11 cellular contexts compared by ENCODE assay signal in the genomic region with DNA sequence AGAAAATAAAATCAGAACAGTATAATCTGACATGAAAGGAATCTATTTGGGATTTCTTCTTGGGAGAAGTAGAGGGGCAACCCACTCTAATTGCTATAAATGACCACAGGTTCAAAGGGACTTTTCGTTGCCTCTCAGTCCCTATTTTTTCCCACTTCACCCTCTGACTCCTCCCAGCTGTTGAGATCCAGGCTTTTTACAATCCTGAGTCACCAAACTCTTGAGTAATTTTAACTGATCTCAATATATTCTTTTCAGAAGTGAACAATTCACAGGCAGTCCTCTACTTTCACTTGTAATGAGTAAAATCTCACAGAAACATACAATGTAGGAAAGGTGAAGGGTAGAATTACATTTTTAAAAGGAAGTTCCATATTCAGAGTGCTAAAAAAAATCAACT. TPM values are rescaled to one million over a fixed set of nuclear protein-coding genes. Genes with fewer than 3 reads are reported as not detected.
DNase-seq lines count a peak whose midpoint lies in the region; ATAC-seq, FAIRE-seq and TF ChIP-seq lines count a peak whose summit lies in the region.
"Had no signal": no experiment of that assay in that cellular context is flagged by ENCODE, and none has a peak within 500 bp of the region (broad histone marks: within the 10 kb centered on the region; RNA-seq: fewer than 3 reads in every experiment).

No MANE protein-coding gene starts in this region.

- H3K4me1 Mint-ChIP-seq in astrocyte (ENCODE audit: low read depth, unreplicated experiment): peaks cover 27% of the 10 kb centered on the region
- peaks cover 7 to 13% (median 8%) of the 10 kb centered on the region in 4 donors for H3K4me1 Mint-ChIP-seq in CD4-positive, alpha-beta memory T cell

- H3K9me3 ChIP-seq in astrocyte (ENCODE audit: insufficient read depth, low read depth, low read length) (no peaks in the 10 kb centered on the region), keratinocyte (ENCODE audit: control insufficient read depth, low read depth, low read length) (no peaks in the 10 kb centered on the region), thyroid gland (no peaks in the 10 kb centered on the region)
- H3K9me3 ChIP-seq in CD4-positive, alpha-beta memory T cell (ENCODE audit: control insufficient read depth in 1 of 2, low read length in 2 of 2): no peaks in the 10 kb centered on the region

- H3K4me1 ChIP-seq in astrocyte (ENCODE audit: insufficient read depth, low read length): peaks cover 14% of the 10 kb centered on the region
- H3K4me1 ChIP-seq in keratinocyte (ENCODE audit: control insufficient read depth, extremely low read depth, insufficient read depth, low read length): peaks cover 35% of the 10 kb centered on the region
- H3K4me1 ChIP-seq in thyroid gland: peaks cover 20 to 35% of the 10 kb centered on the region in 2 donors
- no peaks in the 10 kb centered on the region for H3K4me1 ChIP-seq in CD4-positive, alpha-beta memory T cell (ENCODE audit: insufficient read depth, low read length)

- CTCF ChIA-PET in CD4-positive, alpha-beta memory T cell (lab: Charles Lee; ENCODE audit: partially characterized antibody): interaction anchor here (1.0 to 1.7 kb wide), 7 partner anchors 15 to 1149 kb away, joined by 3 to 4 read pairs (median 3); no protein-coding TSS in a partner anchor

- intact Hi-C loops in thyroid gland (cut with DNase I): no loop called here
- intact Hi-C loops in CD4-positive, alpha-beta memory T cell (cut with micrococcal nuclease): no loop called here

- H3K9me3 Mint-ChIP-seq in astrocyte (ENCODE audit: unreplicated experiment): no peaks in the 10 kb centered on the region
- H3K9me3 Mint-ChIP-seq in CD4-positive, alpha-beta memory T cell: no peaks in the 10 kb centered on the region
- H3K9me3 Mint-ChIP-seq: T-helper 2 cell treated with Interferon-gamma antibody and Interleukin-4, amounts not matched to agents 5 μg/mL and 100 μg/mL, for 36 hours had no signal

- H3K36me3 ChIP-seq in astrocyte (ENCODE audit: insufficient read depth, low read length): no peaks in the 10 kb centered on the region
- H3K36me3 ChIP-seq in keratinocyte (ENCODE audit: control insufficient read depth in 2 of 2, extremely low read depth in 1 of 2, insufficient read depth in 2 of 2, low read length in 2 of 2): no peaks in the 10 kb centered on the region
- no peaks in the 10 kb centered on the region for H3K36me3 ChIP-seq in thyroid gland
- H3K36me3 ChIP-seq in CD4-positive, alpha-beta memory T cell (ENCODE audit: insufficient read depth, low read length): peaks cover 4% of the 10 kb centered on the region

- H3K27ac ChIP-seq in astrocyte (ENCODE audit: low read depth, low read length) (no peak overlapping the region), keratinocyte (ENCODE audit: control insufficient read depth, insufficient read depth, low read length) (peak overlapping the region; percentile 6), thyroid gland (peak overlapping the region; percentile 9 to 66 (median 51))
- H3K27ac ChIP-seq in CD4-positive, alpha-beta memory T cell (ENCODE audit: low read depth, low read length): no peak overlapping the region

- POLR2A ChIA-PET in CD4-positive, alpha-beta memory T cell (lab: Charles Lee; ENCODE audit: partially characterized antibody): no interaction called here

- dilution Hi-C loops in keratinocyte (cut with MboI; ENCODE audit: extremely low pct_ligation_motif_present, low sequenced_read_pairs): no loop called here

- ATAC-seq in GM19035 (IDR thresholded peaks at IDR 0.05; ENCODE audit: unreplicated experiment) (no peak), HG02588 (IDR thresholded peaks at IDR 0.05; ENCODE audit: unreplicated experiment) (no peak), GM19324 (IDR thresholded peaks at IDR 0.05; ENCODE audit: low FRiP score, unreplicated experiment) (no peak)

- no peak overlapping the region for H2AFZ ChIP-seq in astrocyte (ENCODE audit: low read depth, low read length)
- no peak overlapping the region for H2AFZ ChIP-seq in keratinocyte (ENCODE audit: control insufficient read depth, low read length)

- H4K20me1 ChIP-seq in astrocyte (ENCODE audit: insufficient read depth, low read length) (no peaks in the 10 kb centered on the region), keratinocyte (ENCODE audit: control insufficient read depth, extremely low read depth, insufficient read depth, low read length) (no peaks in the 10 kb centered on the region)

- no peaks in the 10 kb centered on the region for H3K36me3 Mint-ChIP-seq in astrocyte (ENCODE audit: low read depth, unreplicated experiment)
- H3K36me3 Mint-ChIP-seq in CD4-positive, alpha-beta memory T cell: peaks cover 39 to 66% of the 10 kb centered on the region in 2 donors

- H3K9me1 ChIP-seq in keratinocyte (ENCODE audit: control insufficient read depth, extremely low read depth, insufficient read depth, low read length): peaks cover 2% of the 10 kb centered on the region

- DNase-seq in HT1080 (ENCODE audit: low read depth): peak; percentile 57
- DNase-seq in astrocyte (ENCODE audit: low read depth): peak; percentile 45
- no peak for DNase-seq in keratinocyte (ENCODE audit: low read depth, low spot score)
- DNase-seq in thyroid gland: no peak
- DNase-seq in CD4-positive, alpha-beta memory T cell: no peak
- DNase-seq: NCI-H1105, NCI-H748 treated with DMSO at 0.1 percent for 48 hours had no signal

- WGBS in thyroid gland, 2 donors: 19 to 33% methylated on average over 1 of the region's 1 CpG

- H3K27me3 Mint-ChIP-seq in astrocyte (ENCODE audit: low read depth, unreplicated experiment): no peaks in the 10 kb centered on the region
- H3K27me3 Mint-ChIP-seq in CD4-positive, alpha-beta memory T cell: no peaks in the 10 kb centered on the region

- no peaks in the 10 kb centered on the region for H3K79me2 ChIP-seq in astrocyte (ENCODE audit: insufficient read depth, low read length)
- no peaks in the 10 kb centered on the region for H3K79me2 ChIP-seq in keratinocyte (ENCODE audit: control insufficient read depth, insufficient read depth, low read length)

- TF ChIP-seq CTCF in astrocyte (IDR thresholded peaks at IDR 0.05; ENCODE audit: insufficient read depth, low read depth, low read length) (no peak), keratinocyte (optimal IDR thresholded peaks at IDR 0.05 in 1 of 3, IDR thresholded peaks at IDR 0.05 in 1 of 3, conservative IDR thresholded peaks at IDR 0.05 in 1 of 3; ENCODE audit: extremely low read depth in 1 of 3, insufficient read depth in 2 of 3, low read length in 3 of 3) (no peak), thyroid gland (IDR thresholded peaks at IDR 0.05) (no peak)

- no peak for TF ChIP-seq POLR2A in thyroid gland (IDR thresholded peaks at IDR 0.05)

- H3K27ac Mint-ChIP-seq in astrocyte (ENCODE audit: unreplicated experiment): no peak overlapping the region
- no peak overlapping the region for H3K27ac Mint-ChIP-seq in CD4-positive, alpha-beta memory T cell
- H3K27ac Mint-ChIP-seq: T-helper 2 cell treated with Interferon-gamma antibody and Interleukin-4, amounts not matched to agents 5 μg/mL and 100 μg/mL, for 36 hours had no signal

- H3K9ac ChIP-seq in astrocyte (ENCODE audit: low read length): peak overlapping the region; percentile 18
- H3K9ac ChIP-seq in keratinocyte (ENCODE audit: control insufficient read depth, extremely low read depth, insufficient read depth, low read length): no peak overlapping the region

- H3K4me3 Mint-ChIP-seq in astrocyte (ENCODE audit: unreplicated experiment): no peak overlapping the region
- no peak overlapping the region for H3K4me3 Mint-ChIP-seq in CD4-positive, alpha-beta memory T cell
- H3K4me3 Mint-ChIP-seq: T-helper 2 cell treated with Interferon-gamma antibody and Interleukin-4, amounts not matched to agents 5 μg/mL and 100 μg/mL, for 36 hours had no signal

- H3K4me3 ChIP-seq in astrocyte (ENCODE audit: insufficient read depth, low read depth, low read length): no peak overlapping the region
- no peak overlapping the region for H3K4me3 ChIP-seq in keratinocyte (ENCODE audit: control insufficient read depth in 2 of 3, extremely low read depth in 1 of 3, insufficient read depth in 2 of 3, low read depth in 1 of 3, low read length in 3 of 3)
- no peak overlapping the region for H3K4me3 ChIP-seq in thyroid gland (replicated peaks in 1 of 3)
- no peak overlapping the region for H3K4me3 ChIP-seq in CD4-positive, alpha-beta memory T cell (ENCODE audit: low read length in 2 of 2)

- H3K27me3 ChIP-seq in astrocyte (ENCODE audit: insufficient read depth, low read length) (no peaks in the 10 kb centered on the region), keratinocyte (ENCODE audit: control insufficient read depth, extremely low read depth, insufficient read depth, low read length) (no peaks in the 10 kb centered on the region), thyroid gland (no peaks in the 10 kb centered on the region)
- H3K27me3 ChIP-seq in CD4-positive, alpha-beta memory T cell (ENCODE audit: insufficient read depth, low read length): no peaks in the 10 kb centered on the region

- no peak for FAIRE-seq in astrocyte (lab: Jason Lieb, UNC)
- no peak for FAIRE-seq in keratinocyte (lab: Jason Lieb, UNC)

- peak overlapping the region; percentile 38 for H3K4me2 ChIP-seq in astrocyte (ENCODE audit: low read length)
- peak overlapping the region; percentile 47 for H3K4me2 ChIP-seq in keratinocyte (ENCODE audit: control insufficient read depth, extremely low read depth, insufficient read depth, low read depth, low read length)

RNA-seq across cellular contexts. Expression of a gene that starts 44.6 kb away (rescaled TPM):
- total RNA-seq in HT1080 (2014; rRNA removed; shearing (Covaris generic)): 0.37 and 0.63 TPM in 2 replicates
- polyA plus RNA-seq in HT1080 (2015; cell fraction: cytosol; rRNA removed): 5.1 and 6.3 TPM in 2 replicates
- 1.4 and 2.6 TPM in 2 replicates for polyA plus RNA-seq in HT1080 (2015; cell fraction: nucleus; rRNA removed)
- total RNA-seq in astrocyte (3.5 and 4.2 TPM in 2 replicates), thyroid gland (10 to 100 TPM; 18.4 to 26.6 (median 26.0) TPM)
- 0.79 to 3.7 TPM (median 2.2 TPM) in 3 replicates for polyA plus RNA-seq in keratinocyte
- 1.9 TPM for polyA plus RNA-seq in keratinocyte (2011; ENCODE audit: low read depth)
- polyA plus RNA-seq in keratinocyte (2011; cell fraction: cytosol; rRNA removed): 2.4 and 4.0 TPM in 2 replicates
- 0.92 and 1.3 TPM in 2 replicates for polyA plus RNA-seq in keratinocyte (2011; cell fraction: nucleus; rRNA removed)
- polyA plus RNA-seq in keratinocyte (2012; ENCODE audit: low replicate concordance): 1.5 and 2.0 TPM in 2 replicates
- 0.62 to 3.0 TPM (median 1.6 TPM) in 3 replicates for polyA minus RNA-seq in keratinocyte
- polyA minus RNA-seq in keratinocyte (2011; cell fraction: cytosol; rRNA and poly(A)+ RNA removed): 2.7 TPM
- 0.63 and 1.0 TPM in 2 replicates for polyA minus RNA-seq in keratinocyte (2011; cell fraction: nucleus; rRNA and poly(A)+ RNA removed)
- total RNA-seq in CD4-positive, alpha-beta memory T cell: 10 to 100 TPM; 51.5 to 58.7 TPM
- polyA plus RNA-seq in CD4-positive, alpha-beta memory T cell: 10 to 100 TPM; 40.7 to 55.1 TPM

Comparison
In these comparisons a context has a peak if more than half of its experiments do, and no peak if none do; other contexts are left out.
1. DNase-seq: peak in HT1080 (single experiment) and astrocyte (single experiment); none in keratinocyte (single experiment), thyroid gland (0 of 2) and CD4-positive, alpha-beta memory T cell (0 of 5).
2. H3K27ac ChIP-seq: peak in keratinocyte (single experiment) and thyroid gland (3 of 3); none in astrocyte (single experiment) and CD4-positive, alpha-beta memory T cell (single experiment).